ENCODE assay signal across 1 cellular context in the genomic region with DNA sequence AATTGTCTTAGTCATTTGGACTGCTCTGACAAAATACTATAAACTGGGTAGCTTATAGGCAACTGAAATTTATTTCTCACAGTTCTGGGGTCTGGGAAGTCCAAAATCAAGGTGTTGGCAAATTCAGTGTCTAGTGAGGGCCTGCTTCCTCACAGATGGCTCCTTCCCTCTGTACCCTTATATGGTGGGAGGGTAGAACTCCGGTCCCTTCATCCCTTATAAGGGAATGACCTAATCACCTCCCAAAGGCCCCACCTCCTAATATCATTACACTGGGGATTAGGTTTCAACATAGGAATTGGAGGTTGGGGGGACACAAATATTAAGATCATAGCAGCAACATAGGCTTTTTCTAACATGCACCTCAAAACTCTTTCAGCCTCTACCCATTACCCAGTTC.
TF ChIP-seq lines count a peak whose summit lies in the region.

No MANE protein-coding gene starts in this region.

TF ChIP-seq in IMR-90, 13 proteins besides CTCF, POLR2A, EP300 and RAD21:
- TF ChIP-seq MAZ (IDR thresholded peaks at IDR 0.05; ENCODE audit: borderline replicate concordance, low read depth, low read length) (no peak), MXI1 (IDR thresholded peaks at IDR 0.05; ENCODE audit: borderline replicate concordance, low read depth, low read length) (no peak), CEBPB (IDR thresholded peaks at IDR 0.05; ENCODE audit: low read depth, low read length) (no peak), USF2 (IDR thresholded peaks at IDR 0.05; ENCODE audit: low read depth, low read length) (no peak), SMC3 (IDR thresholded peaks at IDR 0.05; ENCODE audit: low read depth, low read length) (no peak), ELK1 (IDR thresholded peaks at IDR 0.05; ENCODE audit: borderline replicate concordance, low read depth, low read length) (no peak), NFE2L2 (IDR thresholded peaks at IDR 0.05; ENCODE audit: low read depth, low read length) (no peak), BHLHE40 (IDR thresholded peaks at IDR 0.05; ENCODE audit: low read depth, low read length) (no peak), FOS (IDR thresholded peaks at IDR 0.05; ENCODE audit: low read depth, low read length) (no peak), RCOR1 (IDR thresholded peaks at IDR 0.05; ENCODE audit: insufficient replicate concordance, low read length) (no peak), RFX5 (IDR thresholded peaks at IDR 0.05; ENCODE audit: low read depth, low read length) (no peak), MAFK (IDR thresholded peaks at IDR 0.05; ENCODE audit: low read depth, low read length) (no peak), CHD1 (IDR thresholded peaks at IDR 0.05; ENCODE audit: low read depth, low read length) (no peak)
TF ChIP-seq in IMR-90: peak in this region for 0.
